ENCODE assay signal across 1 cellular context in the genomic region with DNA sequence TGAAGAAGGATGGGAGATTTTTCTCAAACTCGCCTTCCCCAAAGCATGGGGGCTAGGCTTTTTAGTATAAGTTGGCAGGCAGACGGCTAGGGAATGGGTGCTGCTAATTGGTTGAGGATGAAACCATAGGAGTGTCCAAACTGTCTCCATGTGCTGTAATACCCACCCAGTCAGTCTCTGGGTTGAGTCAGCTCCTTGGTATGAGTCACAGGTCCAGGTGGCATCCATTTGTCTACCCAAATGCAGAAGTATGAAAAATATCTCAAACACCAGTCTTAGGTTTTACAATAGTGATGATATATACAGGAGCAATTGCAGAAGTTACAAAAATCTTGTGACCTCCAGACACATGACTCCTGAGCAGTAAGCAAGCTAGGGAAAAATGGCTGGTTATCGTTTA.
TF ChIP-seq lines count a peak whose summit lies in the region.

No MANE protein-coding gene starts in this region.

TF ChIP-seq in HepG2, 621 proteins besides CTCF, POLR2A, EP300 and RAD21 (continued from another document):
- TF ChIP-seq MYC (CRISPR knock-in tag; IDR thresholded peaks at IDR 0.05; ENCODE audit: borderline replicate concordance) (no peak), ZNF790 (CRISPR knock-in tag; IDR thresholded peaks at IDR 0.05; ENCODE audit: borderline replicate concordance) (no peak), ZNF556 (CRISPR knock-in tag; IDR thresholded peaks at IDR 0.05; ENCODE audit: borderline replicate concordance) (no peak), ZBED4 (CRISPR knock-in tag; IDR thresholded peaks at IDR 0.05; ENCODE audit: borderline replicate concordance) (no peak), MED1 (CRISPR knock-in tag; IDR thresholded peaks at IDR 0.05) (no peak), ZNF615 (CRISPR knock-in tag; IDR thresholded peaks at IDR 0.05; ENCODE audit: borderline replicate concordance) (no peak), TFAP4 (IDR thresholded peaks at IDR 0.05; ENCODE audit: borderline replicate concordance, low read depth) (no peak)
TF ChIP-seq in HepG2: peak in this region for 0.
